ENCODE assay signal across 16 cellular contexts in the genomic region with DNA sequence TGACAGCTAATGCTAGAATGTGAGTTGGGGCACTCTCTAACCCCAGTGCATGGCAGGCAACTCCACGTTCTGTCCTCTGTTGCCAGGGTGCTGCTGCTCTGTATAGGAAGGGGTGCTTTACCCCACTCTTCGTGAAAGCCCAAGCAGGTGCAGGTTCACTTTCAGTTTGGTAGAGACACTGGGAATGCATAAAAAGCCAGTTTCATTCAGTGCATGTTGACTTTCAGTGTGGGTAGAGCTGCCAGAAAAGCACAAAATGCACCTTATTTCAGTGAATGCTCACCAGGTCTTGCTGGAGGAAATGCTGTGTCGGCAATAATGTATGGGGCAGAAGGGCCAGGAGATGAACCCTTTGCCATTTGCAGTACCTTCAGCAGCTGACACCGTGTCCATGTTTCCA.
DNase-seq lines count a peak whose midpoint lies in the region; ATAC-seq, FAIRE-seq and TF ChIP-seq lines count a peak whose summit lies in the region.
"Had no signal": no experiment of that assay in that cellular context is flagged by ENCODE, and none has a peak within 500 bp of the region (broad histone marks: within the 10 kb centered on the region; RNA-seq: fewer than 3 reads in every experiment).

No MANE protein-coding gene starts in this region.

- POLR2A ChIA-PET in A549 (lab: Yijun Ruan, JAX): no interaction called here

- 16% methylated on average over 3 of the region's 4 CpGs for WGBS in A549 (ENCODE audit: missing lambda C conversion rate)

- H3K4me3 ChIP-seq in A549: no peak overlapping the region
- H3K4me3 ChIP-seq: hepatocyte, psoas muscle had no signal

- FAIRE-seq in A549 (lab: Jason Lieb, UNC) (no peak), RCC 7860 (lab: Jason Lieb, UNC) (no peak)
- FAIRE-seq: astrocyte had no signal

- no peaks in the 10 kb centered on the region for H3K9me3 ChIP-seq in A549

- no peaks in the 10 kb centered on the region for H3K4me1 ChIP-seq in A549
- H3K4me1 ChIP-seq: psoas muscle had no signal

- TF ChIP-seq RAD21 in A549 (conservative IDR thresholded peaks at IDR 0.05 in 1 of 2, IDR thresholded peaks at IDR 0.05 in 1 of 2): no peak

- TF ChIP-seq POLR2A in A549 (IDR thresholded peaks at IDR 0.05; ENCODE audit: low read length): no peak

- no peak overlapping the region for H3K27ac ChIP-seq in A549
- H3K27ac ChIP-seq: hepatocyte, HL-60, psoas muscle had no signal

- DNase-seq in A549 (ENCODE audit: low read depth in 1 of 2, low spot score in 1 of 2) (no peak), AML-193 (lab: John Stamatoyannopoulos, UW) (no peak), NCI-H1105 (lab: John Stamatoyannopoulos, UW) (no peak), RCC 7860 (ENCODE audit: low spot score) (no peak)
- DNase-seq in activated CD8-positive, alpha-beta memory T cell treated with anti-CD3 and anti-CD28 coated beads for 24 hours: no peak
- DNase-seq: activated gamma-delta T cell treated with Interleukin-2 at 50 U/mL for 16 hours; CD4-positive, alpha-beta T cell; DMS79; psoas muscle; T-helper 17 cell had no signal

- CTCF ChIA-PET in A549 (lab: Yijun Ruan, JAX): no interaction called here

- TF ChIP-seq EP300 in A549 (IDR thresholded peaks at IDR 0.05): no peak

- ATAC-seq in A549 (no peak), GM19395 (IDR thresholded peaks at IDR 0.05; ENCODE audit: unreplicated experiment) (peak; percentile 28), HG02798 (IDR thresholded peaks at IDR 0.05; ENCODE audit: poor library complexity, unreplicated experiment) (peak; percentile 17), HG03457 (IDR thresholded peaks at IDR 0.05; ENCODE audit: unreplicated experiment) (peak; percentile 10)
- ATAC-seq: psoas muscle, T-helper 17 cell had no signal

- H3K4me2 ChIP-seq in A549: no peak overlapping the region
- H3K4me2 ChIP-seq: hepatocyte had no signal

- no peak for TF ChIP-seq CTCF in A549 (IDR thresholded peaks at IDR 0.05)

TF ChIP-seq in A549, 52 proteins besides CTCF, POLR2A, EP300 and RAD21:
- TF ChIP-seq, protein P1, sequence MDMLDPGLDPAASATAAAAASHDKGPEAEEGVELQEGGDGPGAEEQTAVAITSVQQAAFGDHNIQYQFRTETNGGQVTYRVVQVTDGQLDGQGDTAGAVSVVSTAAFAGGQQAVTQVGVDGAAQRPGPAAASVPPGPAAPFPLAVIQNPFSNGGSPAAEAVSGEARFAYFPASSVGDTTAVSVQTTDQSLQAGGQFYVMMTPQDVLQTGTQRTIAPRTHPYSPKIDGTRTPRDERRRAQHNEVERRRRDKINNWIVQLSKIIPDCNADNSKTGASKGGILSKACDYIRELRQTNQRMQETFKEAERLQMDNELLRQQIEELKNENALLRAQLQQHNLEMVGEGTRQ (IDR thresholded peaks at IDR 0.05): no peak
- peak; percentile 71 for TF ChIP-seq MAFK (IDR thresholded peaks at IDR 0.05; ENCODE audit: partially characterized antibody)

Comparison
In these comparisons a context has a peak if more than half of its experiments do, and no peak if none do; other contexts are left out.
1. ATAC-seq: peak in GM19395 (single experiment), HG02798 (single experiment) and HG03457 (single experiment); none in A549 (0 of 2).